ENCODE assay signal across 32 cellular contexts in genomic region chr17:76479515-76480048, GRCh38. TPM values are rescaled to one million over a fixed set of nuclear protein-coding genes. Genes with fewer than 3 reads are reported as not detected.
DNase-seq lines count a peak whose midpoint lies in the region; ATAC-seq, FAIRE-seq and TF ChIP-seq lines count a peak whose summit lies in the region.
"Had no signal": no experiment of that assay in that cellular context is flagged by ENCODE, and none has a peak within 500 bp of the region (broad histone marks: within the 10 kb centered on the region; RNA-seq: fewer than 3 reads in every experiment).

No MANE protein-coding gene starts in this region.

- H3K9ac ChIP-seq in kidney (ENCODE audit: low read length in 2 of 2), result no peak overlapping the region
- H3K9ac ChIP-seq in trophoblast cell (ENCODE audit: low read length), result no peak overlapping the region

- no peak for TF ChIP-seq CTCF in OCI-LY7 (conservative IDR thresholded peaks at IDR 0.05; ENCODE audit: low read length)
- TF ChIP-seq CTCF in kidney (IDR thresholded peaks at IDR 0.05; ENCODE audit: borderline replicate concordance, extremely low read depth, insufficient read depth), result no peak

- no peak overlapping the region for H4K91ac ChIP-seq in trophoblast cell (ENCODE audit: low read depth, low read length)

- H4K8ac ChIP-seq in trophoblast cell (ENCODE audit: low read depth, low read length), result no peak overlapping the region

- no peaks in the 10 kb centered on the region for H3K79me1 ChIP-seq in trophoblast cell (ENCODE audit: low read length)

- H4K20me1 ChIP-seq in OCI-LY7 (ENCODE audit: insufficient read depth, low read length), result no peaks in the 10 kb centered on the region

- no peak for FAIRE-seq in kidney (lab: Jason Lieb, UNC)
- FAIRE-seq in urothelium cell line (lab: Jason Lieb, UNC), result no peak
- FAIRE-seq: GM12892 had no signal

- H2AFZ ChIP-seq in OCI-LY7 (ENCODE audit: low read length) (no peak overlapping the region), trophoblast cell (ENCODE audit: insufficient read depth, low read length, poor library complexity) (no peak overlapping the region)

- WGBS in right cardiac atrium, result 92% methylated on average over 14 of the region's 14 CpGs
- no CpG with 5 or more reads among the region's 14 CpGs for WGBS in trophoblast cell (ENCODE audit: extremely low coverage, insufficient coverage, insufficient read length)

- H3K4me1 ChIP-seq in right cardiac atrium (ENCODE audit: control insufficient read depth, insufficient read depth, low read length), result no peaks in the 10 kb centered on the region
- peaks cover 68% of the 10 kb centered on the region for H3K4me1 ChIP-seq in OCI-LY7 (ENCODE audit: insufficient read depth, low read length, poor library complexity, severe bottlenecking)
- no peaks in the 10 kb centered on the region for H3K4me1 ChIP-seq in kidney (ENCODE audit: control insufficient read depth in 1 of 2, insufficient read depth in 1 of 2, low read depth in 1 of 2, low read length in 2 of 2)
- H3K4me1 ChIP-seq in trophoblast cell (ENCODE audit: control insufficient read depth in 1 of 2, insufficient read depth in 2 of 2, low read length in 2 of 2), result peaks cover 2% of the 10 kb centered on the region in 2 experiments
- H3K4me1 ChIP-seq: colonic mucosa had no signal

- no peak overlapping the region for H3K4ac ChIP-seq in trophoblast cell (ENCODE audit: low read depth, low read length)

- H3K79me2 ChIP-seq in OCI-LY7 (ENCODE audit: insufficient read depth, low read depth, low read length) (peaks cover 6% of the 10 kb centered on the region; the same call in 1 of the 2 replicates), trophoblast cell (ENCODE audit: control insufficient read depth, insufficient read depth, low read length, poor library complexity) (no peaks in the 10 kb centered on the region)

- peak overlapping the region; percentile 63 for H3K4me2 ChIP-seq in OCI-LY7 (ENCODE audit: low read length)
- H3K4me2 ChIP-seq in trophoblast cell (ENCODE audit: low read length), result no peak overlapping the region

- H4K12ac ChIP-seq in trophoblast cell (ENCODE audit: low read depth, low read length), result no peak overlapping the region

- H3K27ac ChIP-seq in right cardiac atrium (ENCODE audit: low read length) (no peak overlapping the region), OCI-LY7 (ENCODE audit: low read depth, low read length, poor library complexity, severe bottlenecking) (peak overlapping the region; percentile 95), kidney (ENCODE audit: low read depth in 2 of 2, low read length in 2 of 2) (no peak overlapping the region), trophoblast cell (ENCODE audit: low read depth, low read length) (no peak overlapping the region)
- H3K27ac ChIP-seq: colonic mucosa, thoracic aorta, WERI-Rb-1 had no signal

- H3K9me3 ChIP-seq in right cardiac atrium (ENCODE audit: control insufficient read depth, low read length) (no peaks in the 10 kb centered on the region), OCI-LY7 (ENCODE audit: low read length) (no peaks in the 10 kb centered on the region), kidney (ENCODE audit: control insufficient read depth in 1 of 2, low read length in 2 of 2) (no peaks in the 10 kb centered on the region), trophoblast cell (ENCODE audit: insufficient read depth, low read depth, low read length) (peaks cover under 1% of the 10 kb centered on the region)
- H3K9me3 ChIP-seq: colonic mucosa, MG63, spleen, thoracic aorta had no signal

- no TSS peak for BruUV-seq in OCI-LY7 (replicated peaks; lab: Mats Ljungman, UMichigan)

- H2BK5ac ChIP-seq in trophoblast cell (ENCODE audit: low read depth, low read length, poor library complexity), result no peak overlapping the region

- no peak overlapping the region for H2BK120ac ChIP-seq in trophoblast cell (ENCODE audit: insufficient read depth, low read length, poor library complexity)

- H3K23ac ChIP-seq in trophoblast cell (ENCODE audit: low read length), result no peak overlapping the region

- H3K27me3 ChIP-seq in right cardiac atrium (ENCODE audit: control insufficient read depth, insufficient read depth), result no peaks in the 10 kb centered on the region
- H3K27me3 ChIP-seq in trophoblast cell (ENCODE audit: insufficient read depth, low read length), result no peaks in the 10 kb centered on the region
- H3K27me3 ChIP-seq: colonic mucosa, MG63, spleen had no signal

- H2BK12ac ChIP-seq in trophoblast cell (ENCODE audit: low read length), result no peak overlapping the region

- DNase-seq in right cardiac atrium, result peak in 2 of 3 donors; percentile 27 to 35
- DNase-seq in Right ventricle myocardium superior, result no peak
- DNase-seq in OCI-LY7 (ENCODE audit: low spot score), result peak; percentile 84
- peak; percentile 58 for DNase-seq in kidney
- no peak for DNase-seq in RKO (ENCODE audit: low spot score)
- no peak for DNase-seq in trophoblast cell
- no peak for DNase-seq in urothelium cell line (ENCODE audit: low spot score)
- DNase-seq: 8988T; activated CD4-positive, alpha-beta T cell treated with anti-CD3 and anti-CD28 coated beads, Interleukin-2, amount 10 ng/mL, durations not matched to agents 7 days and 5 days; activated naive CD4-positive, alpha-beta T cell treated with anti-CD3 and anti-CD28 coated beads for 36 hours; amniotic stem cell; colonic mucosa; effector memory CD4-positive, alpha-beta T cell; foreskin fibroblast; HCEC 1CT; left ventricle myocardium superior; MG63; midbrain; natural killer cell; NCI-H146; NCI-H2171 treated with DMSO at 0.1 percent for 48 hours; NCI-H524; spleen; stimulated activated CD4-positive, alpha-beta T cell treated with anti-CD3 and anti-CD28 coated beads, Interleukin-4, amount 100 ng/mL, for 1 hour; stimulated activated naive CD4-positive, alpha-beta T cell; WERI-Rb-1 had no signal

- H2AK5ac ChIP-seq in trophoblast cell (ENCODE audit: low read length), result no peak overlapping the region

- ATAC-seq in right cardiac atrium (no peak), Right ventricle myocardium superior (ENCODE audit: poor library complexity) (no peak), GM21576 (IDR thresholded peaks at IDR 0.05; ENCODE audit: unreplicated experiment) (no peak)
- ATAC-seq: left ventricle myocardium superior, natural killer cell, SK-N-SH treated with all-trans-retinoic acid at 6 μM for 48 hours had no signal

- intact Hi-C loops in right cardiac atrium (cut with DNase I) (no loop called here), Right ventricle myocardium superior (cut with DNase I) (no loop called here), OCI-LY7 (cut with micrococcal nuclease; ENCODE audit: unreplicated experiment) (loop anchor here (2.0 to 5.0 kb wide), 2 partner anchors 51 to 603 kb away; no protein-coding TSS in a partner anchor), kidney (cut with DNase I) (no loop called here)

- H3K14ac ChIP-seq in trophoblast cell (ENCODE audit: low read length), result no peak overlapping the region

- CTCF ChIA-PET in OCI-LY7 (lab: Charles Lee; ENCODE audit: unreplicated experiment), result interaction anchor here (0.9 to 1.9 kb wide), 6 partner anchors 13 to 27 kb away, joined by 4 to 15 read pairs (median 8); partner anchors contain the start of gene AANAT

- POLR2A ChIA-PET in OCI-LY7 (lab: Charles Lee), result interaction anchor here (1.0 to 4.7 kb wide), 11 partner anchors 12 to 49 kb away, joined by 3 to 57 read pairs (median 6); partner anchors contain the start of genes AANAT, RHBDF2 and UBE2O

- H3K4me3 ChIP-seq in right cardiac atrium (ENCODE audit: low read length) (no peak overlapping the region), OCI-LY7 (ENCODE audit: low read depth, low read length, poor library complexity, severe bottlenecking) (peak overlapping the region; percentile 49), kidney (ENCODE audit: low read length in 2 of 2) (no peak overlapping the region), trophoblast cell (ENCODE audit: low read depth, low read length) (no peak overlapping the region)
- H3K4me3 ChIP-seq: colonic mucosa, MG63, thoracic aorta had no signal

- no peak overlapping the region for H3K18ac ChIP-seq in trophoblast cell (ENCODE audit: low read length)

- H3K9me2 ChIP-seq in OCI-LY7 (ENCODE audit: insufficient read depth, low read length), result no peaks in the 10 kb centered on the region

- H3K36me3 ChIP-seq in OCI-LY7 (ENCODE audit: insufficient read depth, low read length) (peaks cover 58% of the 10 kb centered on the region), kidney (ENCODE audit: control insufficient read depth in 1 of 2, insufficient read depth in 2 of 2, low read length in 2 of 2) (no peaks in the 10 kb centered on the region), trophoblast cell (ENCODE audit: control insufficient read depth in 1 of 2, insufficient read depth in 2 of 2, low read length in 2 of 2) (no peaks in the 10 kb centered on the region)
- H3K36me3 ChIP-seq: colonic mucosa, MG63, thoracic aorta, WERI-Rb-1 had no signal

RNA-seq across cellular contexts. Expression of gene AANAT, which starts 12.2 kb away (rescaled TPM):
- total RNA-seq in right cardiac atrium (not detected), Right ventricle myocardium superior (not detected), OCI-LY7 (2022) (not detected in 2 replicates), kidney (not detected)
- polyA plus RNA-seq in right cardiac atrium (not detected), kidney (ENCODE audit: insufficient read depth, low read depth, low replicate concordance) (not detected)
- not detected in 2 replicates for total RNA-seq in OCI-LY7 (2014; rRNA removed; shearing (Covaris generic))
- polyA plus RNA-seq in trophoblast cell (2013), result 0.07 TPM in 1 of 2 replicates, not detected in the other
- total RNA-seq: activated CD4-positive, alpha-beta T cell treated with anti-CD3 and anti-CD28 coated beads, Interleukin-2, amount 10 ng/mL, durations not matched to agents 7 days and 5 days; activated naive CD4-positive, alpha-beta T cell treated with anti-CD3 and anti-CD28 coated beads for 36 hours; colonic mucosa; left ventricle myocardium superior; osteocyte; spleen; thoracic aorta had no signal
- polyA plus RNA-seq: esophagus had no signal

RNA-seq across cellular contexts. Expression of gene RHBDF2, which starts 21.6 kb away (rescaled TPM):
- total RNA-seq in right cardiac atrium, result 10 to 100 TPM; 10.2 to 16.4 (median 12.8) TPM
- 11.2 TPM for polyA plus RNA-seq in right cardiac atrium
- 15.4 TPM for total RNA-seq in Right ventricle myocardium superior
- total RNA-seq in OCI-LY7 (2014; rRNA removed; shearing (Covaris generic)), result 122 and 144 TPM in 2 replicates
- 158 and 173 TPM in 2 replicates for total RNA-seq in OCI-LY7 (2022)
- total RNA-seq in kidney, result 58.6 TPM
- polyA plus RNA-seq in kidney (ENCODE audit: insufficient read depth, low read depth, low replicate concordance), result 6.8 TPM
- 11.1 and 11.6 TPM in 2 replicates for polyA plus RNA-seq in trophoblast cell (2013)

RNA-seq across cellular contexts. Expression of gene UBE2O, which starts 26.6 kb away (rescaled TPM):
- 10 to 100 TPM; 24.2 to 37.3 (median 34.1) TPM for total RNA-seq in right cardiac atrium
- 23.0 TPM for polyA plus RNA-seq in right cardiac atrium
- 35.9 TPM for total RNA-seq in Right ventricle myocardium superior
- 43.4 and 55.1 TPM in 2 replicates for total RNA-seq in OCI-LY7 (2014; rRNA removed; shearing (Covaris generic))
- 71.0 and 79.6 TPM in 2 replicates for total RNA-seq in OCI-LY7 (2022)
- total RNA-seq in kidney, result 21.3 TPM
- polyA plus RNA-seq in kidney (ENCODE audit: insufficient read depth, low read depth, low replicate concordance), result 5.5 TPM
- 13.1 and 13.4 TPM in 2 replicates for polyA plus RNA-seq in trophoblast cell (2013)

RNA-seq across cellular contexts. Expression of gene CYGB, which starts 57.9 kb away (rescaled TPM):
- 10 to 100 TPM; 46.6 to 83.9 (median 67.3) TPM for total RNA-seq in right cardiac atrium
- polyA plus RNA-seq in right cardiac atrium, result 58.7 TPM
- 34.2 TPM for total RNA-seq in Right ventricle myocardium superior
- 0.33 and 0.57 TPM in 2 replicates for total RNA-seq in OCI-LY7 (2014; rRNA removed; shearing (Covaris generic))
- total RNA-seq in OCI-LY7 (2022), result 0.22 and 0.44 TPM in 2 replicates
- 12.6 TPM for total RNA-seq in kidney
- 6.7 TPM for polyA plus RNA-seq in kidney (ENCODE audit: insufficient read depth, low read depth, low replicate concordance)
- 5.7 and 6.8 TPM in 2 replicates for polyA plus RNA-seq in trophoblast cell (2013)
- total RNA-seq: activated CD4-positive, alpha-beta T cell treated with anti-CD3 and anti-CD28 coated beads, Interleukin-2, amount 10 ng/mL, durations not matched to agents 7 days and 5 days; activated naive CD4-positive, alpha-beta T cell treated with anti-CD3 and anti-CD28 coated beads for 36 hours had no signal

Comparison
In these comparisons a context has a peak if more than half of its experiments do, and no peak if none do; other contexts are left out.
1. DNase-seq: peak in right cardiac atrium (2 of 3), OCI-LY7 (single experiment) and kidney (single experiment); none in Right ventricle myocardium superior (single experiment), RKO (single experiment), trophoblast cell (0 of 2) and urothelium cell line (single experiment).